ENCODE assay signal across 1 cellular context in the genomic region with DNA sequence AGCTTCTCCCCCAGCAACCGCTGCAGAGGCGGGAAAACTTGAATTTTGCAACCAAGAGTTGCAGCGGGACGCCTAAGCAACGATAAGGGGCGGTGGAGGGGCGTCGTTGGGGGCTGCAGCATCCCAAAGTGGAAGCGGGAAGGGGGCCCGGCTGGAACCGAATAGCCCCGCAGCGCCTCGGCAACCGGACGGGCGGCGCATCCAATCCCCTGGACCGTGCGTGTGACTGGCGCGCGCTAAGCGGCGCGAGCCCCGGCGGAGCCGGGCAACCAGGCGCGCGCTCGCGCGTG.
TF ChIP-seq lines count a peak whose summit lies in the region.

No MANE protein-coding gene starts in this region.

TF ChIP-seq in K562, 482 proteins besides CTCF, POLR2A, EP300 and RAD21 (continued from another document):
- TF ChIP-seq ZBTB7A (IDR thresholded peaks at IDR 0.05; ENCODE audit: borderline replicate concordance, control insufficient read depth, low read depth, low read length) (0 out of 2 replicates have a peak, but pooled peaks have one; percentile 64), NFRKB (IDR thresholded peaks at IDR 0.05; ENCODE audit: low read depth) (no peak), JUND (IDR thresholded peaks at IDR 0.05; ENCODE audit: borderline replicate concordance, low read depth, low read length) (no peak), JUND (tag; IDR thresholded peaks at IDR 0.05; ENCODE audit: borderline replicate concordance, low read depth, low read length) (no peak), DACH1 (IDR thresholded peaks at IDR 0.05; ENCODE audit: partially characterized antibody) (no peak), SNIP1 (IDR thresholded peaks at IDR 0.05; ENCODE audit: low read depth) (peak; percentile 59; the same call in 1 of the 2 replicates), KDM2B (CRISPR knock-in tag; IDR thresholded peaks at IDR 0.05) (peak; percentile 99), ZNF212 (CRISPR knock-in tag; IDR thresholded peaks at IDR 0.05) (no peak), HCFC1 (IDR thresholded peaks at IDR 0.05; ENCODE audit: low read depth, low read length) (0 out of 2 replicates have a peak, but pooled peaks have one; percentile 24), C11orf30 (IDR thresholded peaks at IDR 0.05; ENCODE audit: low read depth) (no peak), ZNF3 (CRISPR knock-in tag; IDR thresholded peaks at IDR 0.05) (no peak), NR4A1 (CRISPR knock-in tag; IDR thresholded peaks at IDR 0.05) (no peak), NR4A1 (tag; IDR thresholded peaks at IDR 0.05) (no peak), NFATC3 (IDR thresholded peaks at IDR 0.05) (peak; percentile 83; the same call in 1 of the 2 replicates), ZNF324 (CRISPR knock-in tag; IDR thresholded peaks at IDR 0.05) (no peak), L3MBTL2 (IDR thresholded peaks at IDR 0.05) (peak; percentile 82), SRSF7 (optimal IDR thresholded peaks at IDR 0.05; ENCODE audit: low read depth, low read length) (no peak), TBP (optimal IDR thresholded peaks at IDR 0.05; ENCODE audit: low read depth, low read length) (peak; percentile 36), SUPT5H (IDR thresholded peaks at IDR 0.05) (peak; percentile 43), RBM14 (IDR thresholded peaks at IDR 0.05; ENCODE audit: borderline replicate concordance, insufficient read depth, low read depth, low read length) (no peak), PURB (CRISPR knock-in tag; IDR thresholded peaks at IDR 0.05; ENCODE audit: low read depth) (no peak), POLR2B (IDR thresholded peaks at IDR 0.05; ENCODE audit: low read depth, partially characterized antibody) (peak; percentile 43), BACH1 (tag; IDR thresholded peaks at IDR 0.05) (no peak), TOE1 (IDR thresholded peaks at IDR 0.05; ENCODE audit: borderline replicate concordance) (peak; percentile 28; the same call in 1 of the 2 replicates), TOE1 (CRISPR knock-in tag; IDR thresholded peaks at IDR 0.05; ENCODE audit: borderline replicate concordance, low read depth) (no peak), NCOA1 (IDR thresholded peaks at IDR 0.05; ENCODE audit: low read depth) (no peak), TAL1 (IDR thresholded peaks at IDR 0.05) (no peak), RB1 (IDR thresholded peaks at IDR 0.05; ENCODE audit: low read depth) (peak; percentile 83; the same call in 1 of the 2 replicates), ZC3H11A (IDR thresholded peaks at IDR 0.05; ENCODE audit: low read depth, low read length) (no peak)
- TF ChIP-seq, protein P1, sequence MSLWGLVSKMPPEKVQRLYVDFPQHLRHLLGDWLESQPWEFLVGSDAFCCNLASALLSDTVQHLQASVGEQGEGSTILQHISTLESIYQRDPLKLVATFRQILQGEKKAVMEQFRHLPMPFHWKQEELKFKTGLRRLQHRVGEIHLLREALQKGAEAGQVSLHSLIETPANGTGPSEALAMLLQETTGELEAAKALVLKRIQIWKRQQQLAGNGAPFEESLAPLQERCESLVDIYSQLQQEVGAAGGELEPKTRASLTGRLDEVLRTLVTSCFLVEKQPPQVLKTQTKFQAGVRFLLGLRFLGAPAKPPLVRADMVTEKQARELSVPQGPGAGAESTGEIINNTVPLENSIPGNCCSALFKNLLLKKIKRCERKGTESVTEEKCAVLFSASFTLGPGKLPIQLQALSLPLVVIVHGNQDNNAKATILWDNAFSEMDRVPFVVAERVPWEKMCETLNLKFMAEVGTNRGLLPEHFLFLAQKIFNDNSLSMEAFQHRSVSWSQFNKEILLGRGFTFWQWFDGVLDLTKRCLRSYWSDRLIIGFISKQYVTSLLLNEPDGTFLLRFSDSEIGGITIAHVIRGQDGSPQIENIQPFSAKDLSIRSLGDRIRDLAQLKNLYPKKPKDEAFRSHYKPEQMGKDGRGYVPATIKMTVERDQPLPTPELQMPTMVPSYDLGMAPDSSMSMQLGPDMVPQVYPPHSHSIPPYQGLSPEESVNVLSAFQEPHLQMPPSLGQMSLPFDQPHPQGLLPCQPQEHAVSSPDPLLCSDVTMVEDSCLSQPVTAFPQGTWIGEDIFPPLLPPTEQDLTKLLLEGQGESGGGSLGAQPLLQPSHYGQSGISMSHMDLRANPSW (CRISPR knock-in tag; IDR thresholded peaks at IDR 0.05), result no peak
- TF ChIP-seq, protein P2, sequence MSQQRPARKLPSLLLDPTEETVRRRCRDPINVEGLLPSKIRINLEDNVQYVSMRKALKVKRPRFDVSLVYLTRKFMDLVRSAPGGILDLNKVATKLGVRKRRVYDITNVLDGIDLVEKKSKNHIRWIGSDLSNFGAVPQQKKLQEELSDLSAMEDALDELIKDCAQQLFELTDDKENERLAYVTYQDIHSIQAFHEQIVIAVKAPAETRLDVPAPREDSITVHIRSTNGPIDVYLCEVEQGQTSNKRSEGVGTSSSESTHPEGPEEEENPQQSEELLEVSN (IDR thresholded peaks at IDR 0.05; ENCODE audit: borderline replicate concordance in 1 of 2, extremely low read depth in 1 of 2, insufficient read depth in 1 of 2, insufficient read length in 1 of 2, low read depth in 1 of 2, low read length in 1 of 2, poor library complexity in 1 of 2, severe bottlenecking in 1 of 2), result peak; percentile 69 to 80
- TF ChIP-seq, protein P3, sequence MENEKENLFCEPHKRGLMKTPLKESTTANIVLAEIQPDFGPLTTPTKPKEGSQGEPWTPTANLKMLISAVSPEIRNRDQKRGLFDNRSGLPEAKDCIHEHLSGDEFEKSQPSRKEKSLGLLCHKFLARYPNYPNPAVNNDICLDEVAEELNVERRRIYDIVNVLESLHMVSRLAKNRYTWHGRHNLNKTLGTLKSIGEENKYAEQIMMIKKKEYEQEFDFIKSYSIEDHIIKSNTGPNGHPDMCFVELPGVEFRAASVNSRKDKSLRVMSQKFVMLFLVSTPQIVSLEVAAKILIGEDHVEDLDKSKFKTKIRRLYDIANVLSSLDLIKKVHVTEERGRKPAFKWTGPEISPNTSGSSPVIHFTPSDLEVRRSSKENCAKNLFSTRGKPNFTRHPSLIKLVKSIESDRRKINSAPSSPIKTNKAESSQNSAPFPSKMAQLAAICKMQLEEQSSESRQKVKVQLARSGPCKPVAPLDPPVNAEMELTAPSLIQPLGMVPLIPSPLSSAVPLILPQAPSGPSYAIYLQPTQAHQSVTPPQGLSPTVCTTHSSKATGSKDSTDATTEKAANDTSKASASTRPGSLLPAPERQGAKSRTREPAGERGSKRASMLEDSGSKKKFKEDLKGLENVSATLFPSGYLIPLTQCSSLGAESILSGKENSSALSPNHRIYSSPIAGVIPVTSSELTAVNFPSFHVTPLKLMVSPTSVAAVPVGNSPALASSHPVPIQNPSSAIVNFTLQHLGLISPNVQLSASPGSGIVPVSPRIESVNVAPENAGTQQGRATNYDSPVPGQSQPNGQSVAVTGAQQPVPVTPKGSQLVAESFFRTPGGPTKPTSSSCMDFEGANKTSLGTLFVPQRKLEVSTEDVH (IDR thresholded peaks at IDR 0.05; ENCODE audit: low read depth, partially characterized antibody), result peak; percentile 80
- TF ChIP-seq, protein P4, sequence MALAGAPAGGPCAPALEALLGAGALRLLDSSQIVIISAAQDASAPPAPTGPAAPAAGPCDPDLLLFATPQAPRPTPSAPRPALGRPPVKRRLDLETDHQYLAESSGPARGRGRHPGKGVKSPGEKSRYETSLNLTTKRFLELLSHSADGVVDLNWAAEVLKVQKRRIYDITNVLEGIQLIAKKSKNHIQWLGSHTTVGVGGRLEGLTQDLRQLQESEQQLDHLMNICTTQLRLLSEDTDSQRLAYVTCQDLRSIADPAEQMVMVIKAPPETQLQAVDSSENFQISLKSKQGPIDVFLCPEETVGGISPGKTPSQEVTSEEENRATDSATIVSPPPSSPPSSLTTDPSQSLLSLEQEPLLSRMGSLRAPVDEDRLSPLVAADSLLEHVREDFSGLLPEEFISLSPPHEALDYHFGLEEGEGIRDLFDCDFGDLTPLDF (CRISPR knock-in tag; IDR thresholded peaks at IDR 0.05), result peak; percentile 84; the same call in 1 of the 2 replicates
- TF ChIP-seq, protein P5, sequence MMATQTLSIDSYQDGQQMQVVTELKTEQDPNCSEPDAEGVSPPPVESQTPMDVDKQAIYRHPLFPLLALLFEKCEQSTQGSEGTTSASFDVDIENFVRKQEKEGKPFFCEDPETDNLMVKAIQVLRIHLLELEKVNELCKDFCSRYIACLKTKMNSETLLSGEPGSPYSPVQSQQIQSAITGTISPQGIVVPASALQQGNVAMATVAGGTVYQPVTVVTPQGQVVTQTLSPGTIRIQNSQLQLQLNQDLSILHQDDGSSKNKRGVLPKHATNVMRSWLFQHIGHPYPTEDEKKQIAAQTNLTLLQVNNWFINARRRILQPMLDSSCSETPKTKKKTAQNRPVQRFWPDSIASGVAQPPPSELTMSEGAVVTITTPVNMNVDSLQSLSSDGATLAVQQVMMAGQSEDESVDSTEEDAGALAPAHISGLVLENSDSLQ (IDR thresholded peaks at IDR 0.05), result peak; percentile 58; the same call in 1 of the 2 replicates
- TF ChIP-seq, protein P6, sequence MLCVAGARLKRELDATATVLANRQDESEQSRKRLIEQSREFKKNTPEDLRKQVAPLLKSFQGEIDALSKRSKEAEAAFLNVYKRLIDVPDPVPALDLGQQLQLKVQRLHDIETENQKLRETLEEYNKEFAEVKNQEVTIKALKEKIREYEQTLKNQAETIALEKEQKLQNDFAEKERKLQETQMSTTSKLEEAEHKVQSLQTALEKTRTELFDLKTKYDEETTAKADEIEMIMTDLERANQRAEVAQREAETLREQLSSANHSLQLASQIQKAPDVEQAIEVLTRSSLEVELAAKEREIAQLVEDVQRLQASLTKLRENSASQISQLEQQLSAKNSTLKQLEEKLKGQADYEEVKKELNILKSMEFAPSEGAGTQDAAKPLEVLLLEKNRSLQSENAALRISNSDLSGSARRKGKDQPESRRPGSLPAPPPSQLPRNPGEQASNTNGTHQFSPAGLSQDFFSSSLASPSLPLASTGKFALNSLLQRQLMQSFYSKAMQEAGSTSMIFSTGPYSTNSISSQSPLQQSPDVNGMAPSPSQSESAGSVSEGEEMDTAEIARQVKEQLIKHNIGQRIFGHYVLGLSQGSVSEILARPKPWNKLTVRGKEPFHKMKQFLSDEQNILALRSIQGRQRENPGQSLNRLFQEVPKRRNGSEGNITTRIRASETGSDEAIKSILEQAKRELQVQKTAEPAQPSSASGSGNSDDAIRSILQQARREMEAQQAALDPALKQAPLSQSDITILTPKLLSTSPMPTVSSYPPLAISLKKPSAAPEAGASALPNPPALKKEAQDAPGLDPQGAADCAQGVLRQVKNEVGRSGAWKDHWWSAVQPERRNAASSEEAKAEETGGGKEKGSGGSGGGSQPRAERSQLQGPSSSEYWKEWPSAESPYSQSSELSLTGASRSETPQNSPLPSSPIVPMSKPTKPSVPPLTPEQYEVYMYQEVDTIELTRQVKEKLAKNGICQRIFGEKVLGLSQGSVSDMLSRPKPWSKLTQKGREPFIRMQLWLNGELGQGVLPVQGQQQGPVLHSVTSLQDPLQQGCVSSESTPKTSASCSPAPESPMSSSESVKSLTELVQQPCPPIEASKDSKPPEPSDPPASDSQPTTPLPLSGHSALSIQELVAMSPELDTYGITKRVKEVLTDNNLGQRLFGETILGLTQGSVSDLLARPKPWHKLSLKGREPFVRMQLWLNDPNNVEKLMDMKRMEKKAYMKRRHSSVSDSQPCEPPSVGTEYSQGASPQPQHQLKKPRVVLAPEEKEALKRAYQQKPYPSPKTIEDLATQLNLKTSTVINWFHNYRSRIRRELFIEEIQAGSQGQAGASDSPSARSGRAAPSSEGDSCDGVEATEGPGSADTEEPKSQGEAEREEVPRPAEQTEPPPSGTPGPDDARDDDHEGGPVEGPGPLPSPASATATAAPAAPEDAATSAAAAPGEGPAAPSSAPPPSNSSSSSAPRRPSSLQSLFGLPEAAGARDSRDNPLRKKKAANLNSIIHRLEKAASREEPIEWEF (CRISPR knock-in tag; IDR thresholded peaks at IDR 0.05), result no peak
- TF ChIP-seq, protein P7, sequence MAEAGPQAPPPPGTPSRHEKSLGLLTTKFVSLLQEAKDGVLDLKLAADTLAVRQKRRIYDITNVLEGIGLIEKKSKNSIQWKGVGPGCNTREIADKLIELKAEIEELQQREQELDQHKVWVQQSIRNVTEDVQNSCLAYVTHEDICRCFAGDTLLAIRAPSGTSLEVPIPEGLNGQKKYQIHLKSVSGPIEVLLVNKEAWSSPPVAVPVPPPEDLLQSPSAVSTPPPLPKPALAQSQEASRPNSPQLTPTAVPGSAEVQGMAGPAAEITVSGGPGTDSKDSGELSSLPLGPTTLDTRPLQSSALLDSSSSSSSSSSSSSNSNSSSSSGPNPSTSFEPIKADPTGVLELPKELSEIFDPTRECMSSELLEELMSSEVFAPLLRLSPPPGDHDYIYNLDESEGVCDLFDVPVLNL (CRISPR knock-in tag; IDR thresholded peaks at IDR 0.05; ENCODE audit: low read depth), result peak; percentile 86; the same call in 1 of the 2 replicates
TF ChIP-seq in K562: peak in this region for 34.
